ENCODE assay signal across 8 cellular contexts in genomic region chr17:29124135-29124930, GRCh38. TPM values are rescaled to one million over a fixed set of nuclear protein-coding genes. Genes with fewer than 3 reads are reported as not detected.
A peak's percentile ranks its signal among the peaks of the same experiment; 100 is the strongest.
DNase-seq lines count a peak whose midpoint lies in the region; ATAC-seq and TF ChIP-seq lines count a peak whose summit lies in the region.

No MANE protein-coding gene starts in this region.

- H3K4me1 Mint-ChIP-seq in natural killer cell treated with Interleukin-12 subunit alpha and Interleukin-12 subunit beta and Interleukin-15 and Interleukin-18, amount 100 ng/mL, for 72 hours (ENCODE audit: low read depth in 2 of 2), result peaks cover 0 to 7% of the 10 kb centered on the region in 2 donors

- H3K9me3 Mint-ChIP-seq in natural killer cell treated with Interleukin-12 subunit alpha and Interleukin-12 subunit beta and Interleukin-15 and Interleukin-18, amount 100 ng/mL, for 72 hours, result no peaks in the 10 kb centered on the region

- no peak overlapping the region for H3K4me3 ChIP-seq in HAP-1

- no peaks in the 10 kb centered on the region for H3K36me3 ChIP-seq in HAP-1 (replicated peaks)

- peak; percentile 64 to 67 for ATAC-seq in natural killer cell treated with Interleukin-12 subunit alpha and Interleukin-12 subunit beta and Interleukin-15 and Interleukin-18, amount 100 ng/mL, for 72 hours
- ATAC-seq in GM19397 (IDR thresholded peaks at IDR 0.05; ENCODE audit: unreplicated experiment) (no peak), HG03025 (IDR thresholded peaks at IDR 0.05; ENCODE audit: low FRiP score, unreplicated experiment) (no peak)

- H3K36me3 Mint-ChIP-seq in natural killer cell treated with Interleukin-12 subunit alpha and Interleukin-12 subunit beta and Interleukin-15 and Interleukin-18, amount 100 ng/mL, for 72 hours, result no peaks in the 10 kb centered on the region

- peak; percentile 95 for TF ChIP-seq CTCF in VCaP (conservative IDR thresholded peaks at IDR 0.05)

- H3K4me1 ChIP-seq in HAP-1, result no peaks in the 10 kb centered on the region

- H3K27ac ChIP-seq in VCaP, result peak overlapping the region; percentile 32; the same call in 1 of the 2 replicates

- in situ Hi-C loops in HAP-1 (cut with MboI; ENCODE audit: low sequenced_read_pairs), result no loop called here

- H3K27me3 Mint-ChIP-seq in natural killer cell treated with Interleukin-12 subunit alpha and Interleukin-12 subunit beta and Interleukin-15 and Interleukin-18, amount 100 ng/mL, for 72 hours, result no peaks in the 10 kb centered on the region

- H3K9me3 ChIP-seq in HAP-1, result no peaks in the 10 kb centered on the region

- H3K27ac Mint-ChIP-seq in natural killer cell treated with Interleukin-12 subunit alpha and Interleukin-12 subunit beta and Interleukin-15 and Interleukin-18, amount 100 ng/mL, for 72 hours, result peak overlapping the region in 1 of 2 donors; percentile 70

- H3K27me3 ChIP-seq in HAP-1 (ENCODE audit: low read depth), result no peaks in the 10 kb centered on the region

- no peak overlapping the region for H3K4me3 Mint-ChIP-seq in natural killer cell treated with Interleukin-12 subunit alpha and Interleukin-12 subunit beta and Interleukin-15 and Interleukin-18, amount 100 ng/mL, for 72 hours

- DNase-seq in DMS114 treated with DMSO at 0.1 percent for 48 hours (lab: John Stamatoyannopoulos, UW; ENCODE audit: unreplicated experiment) (peak; percentile 60), HAP-1 (ENCODE audit: low spot score in 2 of 2) (peak; percentile 60 to 70), NCI-H2171 treated with DMSO at 0.1 percent for 48 hours (lab: John Stamatoyannopoulos, UW) (peak; percentile 81), fibroblast of gingiva (ENCODE audit: low read depth) (peak; percentile 68)
- no peak for DNase-seq in natural killer cell treated with Interleukin-12 subunit alpha and Interleukin-12 subunit beta and Interleukin-15 and Interleukin-18, amount 100 ng/mL, for 72 hours (ENCODE audit: low spot score)

RNA-seq across cellular contexts. Expression of gene MYO18A, which starts 55.9 kb away (rescaled TPM):
- total RNA-seq in natural killer cell treated with Interleukin-12 subunit alpha and Interleukin-12 subunit beta and Interleukin-15 and Interleukin-18, amount 100 ng/mL, for 72 hours, result 10 to 100 TPM; 56.7 to 60.9 TPM

Comparison
In these comparisons a context has a peak if more than half of its experiments do, and no peak if none do; other contexts are left out.
1. ATAC-seq: peak in natural killer cell treated with Interleukin-12 subunit alpha and Interleukin-12 subunit beta and Interleukin-15 and Interleukin-18, amount 100 ng/mL, for 72 hours (2 of 2); none in GM19397 (single experiment) and HG03025 (single experiment).